In the genomic region with DNA sequence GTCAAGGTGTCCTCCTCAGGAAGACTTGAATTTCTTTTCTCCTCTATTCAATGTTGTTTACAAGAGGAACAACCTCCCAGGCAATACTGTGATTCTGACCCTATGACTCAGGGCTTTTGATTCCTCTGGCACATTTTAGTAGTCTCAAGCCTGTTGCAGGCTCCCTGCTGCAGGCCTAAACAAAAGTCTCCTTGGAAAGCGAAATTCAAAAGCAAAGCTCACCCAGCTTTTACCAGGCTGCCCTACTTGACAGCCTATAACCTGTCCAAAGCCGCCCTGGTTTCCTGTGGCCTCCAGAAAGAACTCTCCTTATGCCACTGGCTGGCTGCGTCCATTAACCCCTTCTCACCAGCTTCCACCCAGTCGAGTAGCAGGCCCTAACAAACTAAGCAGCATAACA, we compare ENCODE assay signal across 8 cellular contexts. TPM values are rescaled to one million over a fixed set of nuclear protein-coding genes. Genes with fewer than 3 reads are reported as not detected.
DNase-seq lines count a peak whose midpoint lies in the region; ATAC-seq and TF ChIP-seq lines count a peak whose summit lies in the region.

No MANE protein-coding gene starts in this region.

- TF ChIP-seq CTCF in RWPE2 (IDR thresholded peaks at IDR 0.05; ENCODE audit: poor library complexity, severe bottlenecking) (no peak), osteoblast (IDR thresholded peaks at IDR 0.05; ENCODE audit: extremely low read depth, low read depth, low read length) (no peak)

- H3K27me3 ChIP-seq in RWPE2 (ENCODE audit: insufficient read depth, poor library complexity, severe bottlenecking) (no peaks in the 10 kb centered on the region), osteoblast (ENCODE audit: insufficient read depth, low read length) (no peaks in the 10 kb centered on the region)

- H3K4me1 ChIP-seq in RWPE2 (ENCODE audit: insufficient read depth, poor library complexity, severe bottlenecking): peaks cover 56% of the 10 kb centered on the region
- peaks cover 53% of the 10 kb centered on the region for H3K4me1 ChIP-seq in osteoblast (ENCODE audit: insufficient read depth, low read length)

- no peaks in the 10 kb centered on the region for H4K20me1 ChIP-seq in osteoblast (ENCODE audit: insufficient read depth, low read length)

- peak overlapping the region; percentile 78 for H2AFZ ChIP-seq in osteoblast (ENCODE audit: low read length)

- peaks cover 27% of the 10 kb centered on the region for H3K36me3 ChIP-seq in RWPE2 (ENCODE audit: low read depth)
- no peaks in the 10 kb centered on the region for H3K36me3 ChIP-seq in osteoblast (ENCODE audit: insufficient read depth, low read length)

- no peak overlapping the region for H3K4me3 ChIP-seq in RWPE2 (ENCODE audit: severe bottlenecking)
- peak overlapping the region; percentile 36 for H3K4me3 ChIP-seq in osteoblast (ENCODE audit: insufficient read depth, low read length)

- H3K4me2 ChIP-seq in osteoblast (ENCODE audit: insufficient read depth, low read length): peak overlapping the region; percentile 58

- DNase-seq in CD1c-positive myeloid dendritic cell (ENCODE audit: extremely low spot score) (peak; percentile 55), RWPE2 (ENCODE audit: low spot score) (peak; percentile 62), fibroblast of peridontal ligament (ENCODE audit: extremely low read depth) (peak; percentile 92), osteoblast (ENCODE audit: insufficient read length, low spot score, missing footprints) (peak; percentile 41), NCI-H774 (lab: John Stamatoyannopoulos, UW) (no peak), NCI-H1436 treated with DMSO at 0.1 percent for 48 hours (lab: John Stamatoyannopoulos, UW) (no peak), NCI-H2029 (lab: John Stamatoyannopoulos, UW) (no peak), HUDEP-2 (lab: John Stamatoyannopoulos, UW; ENCODE audit: unreplicated experiment in 76 of 76) (no peak)

- ATAC-seq in RWPE2 (ENCODE audit: low read depth): peak; percentile 65

- H3K79me2 ChIP-seq in osteoblast (ENCODE audit: insufficient read depth, low read length): peaks cover 53% of the 10 kb centered on the region

- no peaks in the 10 kb centered on the region for H3K9me3 ChIP-seq in RWPE2 (ENCODE audit: severe bottlenecking)
- no peaks in the 10 kb centered on the region for H3K9me3 ChIP-seq in osteoblast (ENCODE audit: low read depth, low read length)

- H3K27ac ChIP-seq in RWPE2 (ENCODE audit: poor library complexity, severe bottlenecking) (peak overlapping the region; percentile 100), osteoblast (ENCODE audit: low read depth, low read length) (peak overlapping the region; percentile 98)

RNA-seq across cellular contexts. Expression of a gene that starts 11.6 kb away (rescaled TPM):
- 11.9 and 14.4 TPM in 2 replicates for total RNA-seq in osteoblast

RNA-seq across cellular contexts. Expression of a gene that starts 11.9 kb away (rescaled TPM):
- 77.1 and 86.3 TPM in 2 replicates for total RNA-seq in osteoblast

Comparison
In these comparisons a context has a peak if more than half of its experiments do, and no peak if none do; other contexts are left out.
1. DNase-seq: peak in CD1c-positive myeloid dendritic cell (single experiment), RWPE2 (single experiment), fibroblast of peridontal ligament (single experiment) and osteoblast (single experiment); none in NCI-H774 (single experiment), NCI-H1436 treated with DMSO at 0.1 percent for 48 hours (single experiment), NCI-H2029 (single experiment) and HUDEP-2 (0 of 76).